In the genomic region with DNA sequence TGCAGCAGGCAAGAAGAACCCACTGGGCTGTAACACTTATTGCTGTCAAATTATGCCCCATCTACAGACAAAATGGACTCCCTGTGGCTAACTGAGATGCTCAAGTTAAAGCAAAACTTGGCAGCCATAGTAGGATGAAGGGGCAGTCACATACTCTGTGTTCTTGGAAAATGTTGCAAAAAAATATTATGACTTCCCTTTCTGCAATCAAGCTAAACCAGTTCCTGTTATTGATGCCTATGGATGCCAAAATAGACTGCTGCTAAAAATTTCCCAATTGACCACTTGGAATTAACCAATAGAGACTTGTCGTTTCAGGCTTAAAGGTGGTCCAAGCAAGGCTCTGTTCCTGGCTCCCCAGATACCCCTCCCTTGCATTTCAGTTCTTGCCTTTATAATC, we compare ENCODE assay signal across 20 cellular contexts. TPM values are rescaled to one million over a fixed set of nuclear protein-coding genes. Genes with fewer than 3 reads are reported as not detected.
"Had no signal": no experiment of that assay in that cellular context is flagged by ENCODE, and none has a peak within 500 bp of the region (broad histone marks: within the 10 kb centered on the region; RNA-seq: fewer than 3 reads in every experiment).

No MANE protein-coding gene starts in this region.

- H3K4me1 ChIP-seq: esophagus squamous epithelium, psoas muscle, right lobe of liver, suprapubic skin, upper lobe of left lung had no signal

- H3K9me3 Mint-ChIP-seq: activated T-helper 1 cell treated with anti-CD3 and anti-CD28 coated beads, Interleukin-12 subunit alpha, Interleukin-12 subunit beta, Interleukin-2, Interleukin-4 antibody, amounts not matched to agents 30 ng/mL and 10 ng/mL and 1 ng/mL, durations not matched to agents 14 hours and 24 hours and 36 hours had no signal

- H3K4me3 Mint-ChIP-seq: activated T-helper 1 cell treated with anti-CD3 and anti-CD28 coated beads, Interleukin-12 subunit alpha, Interleukin-12 subunit beta, Interleukin-2, Interleukin-4 antibody, amounts not matched to agents 30 ng/mL and 10 ng/mL and 1 ng/mL, durations not matched to agents 14 hours and 24 hours and 36 hours; immature natural killer cell; natural killer cell had no signal

- H3K4me3 ChIP-seq: dorsolateral prefrontal cortex, esophagus squamous epithelium, psoas muscle, right lobe of liver, suprapubic skin, upper lobe of left lung had no signal

- H3K27ac ChIP-seq: dorsolateral prefrontal cortex, esophagus squamous epithelium, psoas muscle, right lobe of liver, suprapubic skin, upper lobe of left lung had no signal

- ATAC-seq: natural killer cell, psoas muscle, right lobe of liver had no signal

- DNase-seq: activated CD4-positive, alpha-beta T cell treated with anti-CD3 and anti-CD28 coated beads for 4 hours; activated naive CD4-positive, alpha-beta T cell; aorta; dorsolateral prefrontal cortex; esophagus squamous epithelium; glutamatergic neuron; immature natural killer cell; natural killer cell; occipital lobe; psoas muscle; right lobe of liver; stimulated activated CD4-positive, alpha-beta T cell treated with anti-CD3 and anti-CD28 coated beads, Interleukin-2, amount 100 ng/mL, for 24 hours; stimulated activated naive CD4-positive, alpha-beta T cell; upper lobe of left lung had no signal

- H3K36me3 ChIP-seq: esophagus squamous epithelium, right lobe of liver, suprapubic skin, upper lobe of left lung had no signal

- H3K27ac Mint-ChIP-seq: activated T-helper 1 cell treated with anti-CD3 and anti-CD28 coated beads, Interleukin-12 subunit alpha, Interleukin-12 subunit beta, Interleukin-2, Interleukin-4 antibody, amounts not matched to agents 30 ng/mL and 10 ng/mL and 1 ng/mL, durations not matched to agents 14 hours and 24 hours and 36 hours; immature natural killer cell; natural killer cell had no signal

- FAIRE-seq: bronchial epithelial cell had no signal

- H3K36me3 Mint-ChIP-seq: immature natural killer cell, natural killer cell had no signal

- H3K27me3 ChIP-seq: dorsolateral prefrontal cortex, esophagus squamous epithelium, right lobe of liver, suprapubic skin, upper lobe of left lung had no signal

- H3K9me3 ChIP-seq: esophagus squamous epithelium, psoas muscle, right lobe of liver, suprapubic skin, upper lobe of left lung had no signal

- H3K4me1 Mint-ChIP-seq: immature natural killer cell, natural killer cell had no signal

RNA-seq across cellular contexts. Expression of a gene that starts 49.5 kb away (rescaled TPM):
- total RNA-seq: activated T-helper 1 cell treated with anti-CD3 and anti-CD28 coated beads, Interleukin-12 subunit alpha, Interleukin-12 subunit beta, Interleukin-2, Interleukin-4 antibody, amounts not matched to agents 30 ng/mL and 10 ng/mL and 1 ng/mL, durations not matched to agents 14 hours and 24 hours and 36 hours; aorta; bronchial epithelial cell; chondrocyte; esophagus squamous epithelium; lung microvascular endothelial cell; mucosa of gallbladder; natural killer cell; occipital lobe; right lobe of liver; suprapubic skin; upper lobe of left lung had no signal
